ENCODE assay signal across 8 cellular contexts in genomic region chr6:16684896-16685554, GRCh38.
DNase-seq lines count a peak whose midpoint lies in the region; ATAC-seq and TF ChIP-seq lines count a peak whose summit lies in the region.

No MANE protein-coding gene starts in this region.

- no peak for TF ChIP-seq POLR2A in lower leg skin (IDR thresholded peaks at IDR 0.05)

- H3K9me3 ChIP-seq in effector memory CD4-positive, alpha-beta T cell (ENCODE audit: control insufficient read depth, low read length) = no peaks in the 10 kb centered on the region
- no peaks in the 10 kb centered on the region for H3K9me3 ChIP-seq in endodermal cell (ENCODE audit: control insufficient read depth, low read length)

- CTCF ChIA-PET in Calu3 (lab: Charles Lee) = no interaction called here

- 70 to 74% methylated on average over 7 of the region's 7 CpGs for WGBS in lower leg skin, 2 donors
- WGBS in endodermal cell (ENCODE audit: insufficient coverage in 1 of 2, insufficient read length in 1 of 2), 2 experiments = 93 to 97% methylated on average over 2 to 7 of the region's 7 CpGs

- BruUV-seq in Calu3 (replicated peaks; lab: Mats Ljungman, UMichigan) = no TSS peak

- no peaks in the 10 kb centered on the region for H3K27me3 ChIP-seq in effector memory CD4-positive, alpha-beta T cell (replicated peaks; ENCODE audit: control insufficient read depth, insufficient read depth, low read length, poor library complexity, severe bottlenecking)
- no peaks in the 10 kb centered on the region for H3K27me3 ChIP-seq in endodermal cell (ENCODE audit: control insufficient read depth, insufficient read depth, low read length, poor library complexity, severe bottlenecking)

- no peaks in the 10 kb centered on the region for H3K9me3 Mint-ChIP-seq in Calu3 (ENCODE audit: low read depth, unreplicated experiment)
- no peaks in the 10 kb centered on the region for H3K9me3 Mint-ChIP-seq in endodermal cell

- ATAC-seq in HG02678 (IDR thresholded peaks at IDR 0.05; ENCODE audit: unreplicated experiment) = peak; percentile 57

- H3K4me1 Mint-ChIP-seq in Calu3 (ENCODE audit: low read depth, unreplicated experiment) (peaks cover 22% of the 10 kb centered on the region), endodermal cell (no peaks in the 10 kb centered on the region)

- H3K9ac ChIP-seq in endodermal cell (ENCODE audit: extremely low read depth, low read length, poor library complexity, severe bottlenecking) = no peak overlapping the region

- H3K27me3 Mint-ChIP-seq in Calu3 (ENCODE audit: unreplicated experiment) (no peaks in the 10 kb centered on the region), endodermal cell (ENCODE audit: insufficient read depth) (no peaks in the 10 kb centered on the region)

- H3K4me3 Mint-ChIP-seq in Calu3 (ENCODE audit: low read depth, unreplicated experiment) (no peak overlapping the region), endodermal cell (no peak overlapping the region)

- peaks cover 29% of the 10 kb centered on the region for H3K4me1 ChIP-seq in effector memory CD4-positive, alpha-beta T cell (ENCODE audit: control insufficient read depth, insufficient read depth, low read length, poor library complexity, severe bottlenecking)
- no peaks in the 10 kb centered on the region for H3K4me1 ChIP-seq in endodermal cell (ENCODE audit: control insufficient read depth, insufficient read depth, low read length)

- no peak overlapping the region for H3K27ac ChIP-seq in effector memory CD4-positive, alpha-beta T cell (ENCODE audit: insufficient read depth, low read length, poor library complexity, severe bottlenecking)
- H3K27ac ChIP-seq in endodermal cell (ENCODE audit: low read depth, low read length) = no peak overlapping the region

- intact Hi-C loops in Calu3 (cut with micrococcal nuclease; ENCODE audit: unreplicated experiment) = no loop called here
- intact Hi-C loops in lower leg skin (cut with DNase I; ENCODE audit: low total_unique reads) = no loop called here

- no peaks in the 10 kb centered on the region for H3K36me3 ChIP-seq in effector memory CD4-positive, alpha-beta T cell (ENCODE audit: control insufficient read depth, insufficient read depth, low read length)
- H3K36me3 ChIP-seq in endodermal cell (ENCODE audit: control insufficient read depth, insufficient read depth, low read length) = no peaks in the 10 kb centered on the region

- no peak overlapping the region for H3K27ac Mint-ChIP-seq in Calu3 (ENCODE audit: unreplicated experiment)
- H3K27ac Mint-ChIP-seq in endodermal cell = no peak overlapping the region

- no peak for TF ChIP-seq CTCF in Calu3 (IDR thresholded peaks at IDR 0.05; ENCODE audit: unreplicated experiment)
- no peak for TF ChIP-seq CTCF in lower leg skin (IDR thresholded peaks at IDR 0.05)
- no peak for TF ChIP-seq CTCF in endodermal cell (conservative IDR thresholded peaks at IDR 0.05)

- no peak overlapping the region for H3K4me3 ChIP-seq in effector memory CD4-positive, alpha-beta T cell (ENCODE audit: insufficient read depth, low read depth, low read length, poor library complexity, severe bottlenecking)
- H3K4me3 ChIP-seq in lower leg skin (ENCODE audit: low read depth, poor library complexity, severe bottlenecking) (no peak overlapping the region), endodermal cell (ENCODE audit: low read length) (no peak overlapping the region)

- DNase-seq in Calu3 = peak; percentile 7
- DNase-seq in activated CD4-positive, alpha-beta T cell treated with anti-CD3 and anti-CD28 coated beads for 24 hours (ENCODE audit: low read depth in 2 of 2) = peak; percentile 84 to 87
- DNase-seq in effector memory CD4-positive, alpha-beta T cell = peak; percentile 36 to 61 (median 41)
- DNase-seq in stimulated activated CD8-positive, alpha-beta memory T cell treated with anti-CD3 and anti-CD28 coated beads, Interleukin-2, amount 100 ng/mL, for 48 hours (ENCODE audit: low read depth in 2 of 2) = peak; percentile 74 to 77
- DNase-seq in lower leg skin (ENCODE audit: low spot score in 2 of 2) = no peak
- no peak for DNase-seq in endodermal cell
- no peak for DNase-seq in DMS79 treated with DMSO at 0.1 percent for 48 hours (lab: John Stamatoyannopoulos, UW)

- peaks cover 5% of the 10 kb centered on the region for H3K36me3 Mint-ChIP-seq in Calu3 (ENCODE audit: insufficient read depth, unreplicated experiment)
- H3K36me3 Mint-ChIP-seq in endodermal cell (ENCODE audit: low read depth) = peaks cover 2% of the 10 kb centered on the region

Comparison
In these comparisons a context has a peak if more than half of its experiments do, and no peak if none do; other contexts are left out.
1. DNase-seq: peak in Calu3 (single experiment), activated CD4-positive, alpha-beta T cell treated with anti-CD3 and anti-CD28 coated beads for 24 hours (2 of 2), effector memory CD4-positive, alpha-beta T cell (3 of 3) and stimulated activated CD8-positive, alpha-beta memory T cell treated with anti-CD3 and anti-CD28 coated beads, Interleukin-2, amount 100 ng/mL, for 48 hours (2 of 2); none in lower leg skin (0 of 2), endodermal cell (single experiment) and DMS79 treated with DMSO at 0.1 percent for 48 hours (single experiment).